12 cellular contexts compared by ENCODE assay signal in the genomic region with DNA sequence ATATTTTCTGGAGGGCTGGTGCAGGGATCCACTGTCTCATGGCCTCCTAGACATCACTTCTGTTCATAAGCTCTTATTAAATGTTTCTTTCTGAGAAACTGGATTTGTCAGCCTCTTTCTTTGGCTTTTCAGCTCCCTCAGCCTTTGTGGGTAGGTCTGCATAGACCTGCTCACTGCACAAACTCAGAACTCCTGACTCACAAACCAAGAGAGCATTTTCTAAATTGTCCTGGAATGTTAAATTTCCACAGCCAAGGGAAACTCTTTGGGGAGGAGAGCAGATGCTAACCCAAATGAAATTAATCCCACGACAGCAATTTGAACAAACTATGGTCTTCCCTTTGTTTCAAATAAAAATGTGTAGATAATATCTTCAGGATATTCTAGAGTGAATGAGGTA. TPM values are rescaled to one million over a fixed set of nuclear protein-coding genes. Genes with fewer than 3 reads are reported as not detected.
DNase-seq lines count a peak whose midpoint lies in the region; ATAC-seq and TF ChIP-seq lines count a peak whose summit lies in the region.
"Had no signal": no experiment of that assay in that cellular context is flagged by ENCODE, and none has a peak within 500 bp of the region (broad histone marks: within the 10 kb centered on the region; RNA-seq: fewer than 3 reads in every experiment).

No MANE protein-coding gene starts in this region.

- peak overlapping the region in 16 of 21 experiments; percentile 26 to 82 (median 68) for H3K27ac ChIP-seq in skin epidermis
- no peak overlapping the region for H3K27ac ChIP-seq in psoas muscle

- peaks cover 0 to 41% of the 10 kb centered on the region in 2 donors for H3K36me3 ChIP-seq in psoas muscle (ENCODE audit: insufficient read depth in 1 of 2, low read depth in 1 of 2)

- POLR2A ChIA-PET in T-cell (lab: Charles Lee): interaction anchor here in 1 of 2 donors (0.5 kb wide), 1 partner anchor 25 kb away, joined by 3 read pairs; no protein-coding TSS in a partner anchor

- no peak for TF ChIP-seq CTCF in psoas muscle (IDR thresholded peaks at IDR 0.05)

- peak overlapping the region; percentile 1 to 24 for H3K27ac Mint-ChIP-seq in T-cell

- H3K36me3 Mint-ChIP-seq in T-cell: peaks cover 2% of the 10 kb centered on the region

- H3K27me3 Mint-ChIP-seq in T-cell: no peaks in the 10 kb centered on the region

- no peak overlapping the region for H3K4me3 Mint-ChIP-seq in T-cell

- intact Hi-C loops in psoas muscle (cut with DNase I): loop anchor here (5.0 kb wide), 2 partner anchors 126 to 131 kb away; no protein-coding TSS in a partner anchor

- no peaks in the 10 kb centered on the region for H3K9me3 ChIP-seq in psoas muscle
- H3K9me3 ChIP-seq: body of pancreas had no signal

- DNase-seq in HCEC 1CT (peak; percentile 36), T-cell (no peak), dedifferentiated amniotic fluid mesenchymal stem cell (ENCODE audit: extremely low spot score) (peak; percentile 52), psoas muscle (no peak), NCI-H2227 treated with DMSO at 0.1 percent for 48 hours (lab: John Stamatoyannopoulos, UW) (no peak)
- DNase-seq: activated CD4-positive, alpha-beta T cell treated with anti-CD3 and anti-CD28 coated beads for 1 hour; body of pancreas; DMS153; NCI-H2029 treated with DMSO at 0.1 percent for 48 hours had no signal

- peaks cover 27% of the 10 kb centered on the region for H3K4me1 ChIP-seq in psoas muscle

- H3K4me1 Mint-ChIP-seq in T-cell: peaks cover 11 to 24% (median 21%) of the 10 kb centered on the region in 3 donors

- 49 to 61% (median 61%) methylated on average over 1 of the region's 1 CpG for WGBS in psoas muscle, 3 donors

- H3K9me3 Mint-ChIP-seq in T-cell: no peaks in the 10 kb centered on the region

- H3K27me3 ChIP-seq in psoas muscle (ENCODE audit: insufficient read depth in 3 of 3, low read length in 2 of 3): no peaks in the 10 kb centered on the region
- H3K27me3 ChIP-seq: body of pancreas had no signal

- no peak overlapping the region for H3K4me3 ChIP-seq in skin epidermis
- no peak overlapping the region for H3K4me3 ChIP-seq in psoas muscle
- H3K4me3 ChIP-seq: body of pancreas had no signal

- CTCF ChIA-PET in T-cell (lab: Charles Lee): interaction anchor here (0.6 kb wide), 2 partner anchors 13 to 94 kb away, joined by 3 to 5 read pairs; no protein-coding TSS in a partner anchor

- no peak for ATAC-seq in T-cell (replicated peaks in 1 of 4)
- no peak for ATAC-seq in HG02763 (IDR thresholded peaks at IDR 0.05; ENCODE audit: unreplicated experiment)
- no peak for ATAC-seq in psoas muscle
- no peak for ATAC-seq in HG02588 (IDR thresholded peaks at IDR 0.05; ENCODE audit: unreplicated experiment)
- ATAC-seq: body of pancreas had no signal

RNA-seq across cellular contexts. Expression of a gene that starts 19.5 kb away (rescaled TPM):
- total RNA-seq in T-cell (10 to 100 TPM; 41.1 to 58.5 (median 46.2) TPM), psoas muscle (10 to 100 TPM in 1 of 4 donors, 1 to 10 TPM in 3; 5.2 to 10.7 (median 6.6) TPM)
- polyA plus RNA-seq in psoas muscle: 1 to 10 TPM; 7.2 to 8.2 (median 7.5) TPM

Comparison
In these comparisons a context has a peak if more than half of its experiments do, and no peak if none do; other contexts are left out.
1. DNase-seq: peak in HCEC 1CT (single experiment) and dedifferentiated amniotic fluid mesenchymal stem cell (single experiment); none in T-cell (0 of 34), psoas muscle (0 of 2) and NCI-H2227 treated with DMSO at 0.1 percent for 48 hours (single experiment).